7 cellular contexts compared by ENCODE assay signal in genomic region chr7:101245147-101245668, GRCh38. TPM values are rescaled to one million over a fixed set of nuclear protein-coding genes. Genes with fewer than 3 reads are reported as not detected.
A peak's percentile ranks its signal among the peaks of the same experiment; 100 is the strongest.
DNase-seq lines count a peak whose midpoint lies in the region; ATAC-seq and TF ChIP-seq lines count a peak whose summit lies in the region.

No MANE protein-coding gene starts in this region.

- H3K4me3 Mint-ChIP-seq in stimulated activated naive B cell treated with anti-CD40 and anti-IgM and Interleukin-4, amounts not matched to agents 10 μg/mL and 1 μg/mL and 100 μg/mL, for 72 hours, result peak overlapping the region; percentile 92 to 99

- H3K9me3 ChIP-seq in HEK293 (ENCODE audit: control insufficient read depth, insufficient read depth, low read depth, low read length) (no peaks in the 10 kb centered on the region), right cardiac atrium (ENCODE audit: control insufficient read depth, low read length) (no peaks in the 10 kb centered on the region)

- intact Hi-C loops in right cardiac atrium (cut with DNase I), result no loop called here

- no peaks in the 10 kb centered on the region for H3K27me3 ChIP-seq in right cardiac atrium (ENCODE audit: control insufficient read depth, insufficient read depth)

- in situ Hi-C loops in KBM-7 (cut with MboI; ENCODE audit: low pct_unique_long_range_greater_than_20kb, low sequenced_read_pairs), result no loop called here

- ATAC-seq in right cardiac atrium, result no peak
- ATAC-seq in stimulated activated naive B cell treated with anti-CD40 and anti-IgM and Interleukin-4, amounts not matched to agents 10 μg/mL and 1 μg/mL and 100 μg/mL, for 72 hours (replicated peaks), result no peak
- no peak for ATAC-seq in HG02642 (IDR thresholded peaks at IDR 0.05; ENCODE audit: poor library complexity, unreplicated experiment)

- peaks cover 28 to 58% of the 10 kb centered on the region in 2 donors for H3K4me1 Mint-ChIP-seq in stimulated activated naive B cell treated with anti-CD40 and anti-IgM and Interleukin-4, amounts not matched to agents 10 μg/mL and 1 μg/mL and 100 μg/mL, for 72 hours

- no peak for TF ChIP-seq CTCF in HEK293 (tag by site-specific recombination; IDR thresholded peaks at IDR 0.05)

- no peaks in the 10 kb centered on the region for H3K27me3 Mint-ChIP-seq in stimulated activated naive B cell treated with anti-CD40 and anti-IgM and Interleukin-4, amounts not matched to agents 10 μg/mL and 1 μg/mL and 100 μg/mL, for 72 hours

- H3K4me1 ChIP-seq in HEK293 (ENCODE audit: control insufficient read depth, insufficient read depth, low read length) (peaks cover 2% of the 10 kb centered on the region; the same call in 1 of the 2 replicates), right cardiac atrium (ENCODE audit: control insufficient read depth, insufficient read depth, low read length) (no peaks in the 10 kb centered on the region)

- CTCF ChIA-PET in HEK293 (lab: Yijun Ruan, JAX), result interaction anchor here (0.6 to 3.9 kb wide), 11 partner anchors 9 to 1036 kb away, joined by 3 to 40 read pairs (median 13); partner anchors contain the start of genes PLOD3, TRIM56 and ZNHIT1

- POLR2A ChIA-PET in HEK293 (lab: Yijun Ruan, JAX), result interaction anchor here (1.9 to 3.3 kb wide), 3 partner anchors 28 to 101 kb away, joined by 6 to 23 read pairs (median 8); partner anchors contain the start of genes PLOD3 and ZNHIT1

- peaks cover 0 to 26% of the 10 kb centered on the region in 2 experiments; a peak in 2 of 3 replicates for H3K36me3 ChIP-seq in HEK293 (ENCODE audit: control insufficient read depth in 2 of 2, insufficient read depth in 1 of 2, low read length in 2 of 2)

- H3K27ac ChIP-seq in HEK293 (ENCODE audit: extremely low read depth, low read depth, low read length) (peak overlapping the region; percentile 53; the same call in 1 of the 2 replicates), right cardiac atrium (ENCODE audit: low read length) (peak overlapping the region; percentile 54)

- WGBS in right cardiac atrium, result 28% methylated on average over 32 of the region's 32 CpGs

- H3K36me3 Mint-ChIP-seq in stimulated activated naive B cell treated with anti-CD40 and anti-IgM and Interleukin-4, amounts not matched to agents 10 μg/mL and 1 μg/mL and 100 μg/mL, for 72 hours, result peaks cover 25 to 37% of the 10 kb centered on the region in 2 donors

- DNase-seq in T-helper 9 cell (peak; percentile 6), right cardiac atrium (peak in 1 of 3 donors; percentile 23), SW480 (ENCODE audit: low spot score) (no peak), KBM-7 (no peak)
- DNase-seq in stimulated activated naive B cell treated with anti-CD40 and anti-IgM and Interleukin-4, amounts not matched to agents 10 μg/mL and 1 μg/mL and 100 μg/mL, for 72 hours, result no peak

- peak overlapping the region; percentile 98 for H3K27ac Mint-ChIP-seq in stimulated activated naive B cell treated with anti-CD40 and anti-IgM and Interleukin-4, amounts not matched to agents 10 μg/mL and 1 μg/mL and 100 μg/mL, for 72 hours

- H3K4me3 ChIP-seq in HEK293 (ENCODE audit: low read depth, low read length) (peak overlapping the region; percentile 73), right cardiac atrium (ENCODE audit: low read length) (peak overlapping the region; percentile 73)

- no peaks in the 10 kb centered on the region for H3K9me3 Mint-ChIP-seq in stimulated activated naive B cell treated with anti-CD40 and anti-IgM and Interleukin-4, amounts not matched to agents 10 μg/mL and 1 μg/mL and 100 μg/mL, for 72 hours

TF ChIP-seq in HEK293, 187 proteins besides CTCF, POLR2A, EP300 and RAD21 (continues in another document):
- TF ChIP-seq ZBTB48 (tag by site-specific recombination; IDR thresholded peaks at IDR 0.05), result peak; percentile 85
- TF ChIP-seq ZNF169 (tag by site-specific recombination; IDR thresholded peaks at IDR 0.05), result no peak
- TF ChIP-seq ZIC2 (tag by site-specific recombination; IDR thresholded peaks at IDR 0.05), result 0 out of 2 replicates have a peak, but pooled peaks have one; percentile 18
- TF ChIP-seq ZFP41 (tag by site-specific recombination; IDR thresholded peaks at IDR 0.05; ENCODE audit: borderline replicate concordance), result no peak
- peak; percentile 80 for TF ChIP-seq GLIS2 (tag by site-specific recombination; IDR thresholded peaks at IDR 0.05)
- TF ChIP-seq, protein P1, sequence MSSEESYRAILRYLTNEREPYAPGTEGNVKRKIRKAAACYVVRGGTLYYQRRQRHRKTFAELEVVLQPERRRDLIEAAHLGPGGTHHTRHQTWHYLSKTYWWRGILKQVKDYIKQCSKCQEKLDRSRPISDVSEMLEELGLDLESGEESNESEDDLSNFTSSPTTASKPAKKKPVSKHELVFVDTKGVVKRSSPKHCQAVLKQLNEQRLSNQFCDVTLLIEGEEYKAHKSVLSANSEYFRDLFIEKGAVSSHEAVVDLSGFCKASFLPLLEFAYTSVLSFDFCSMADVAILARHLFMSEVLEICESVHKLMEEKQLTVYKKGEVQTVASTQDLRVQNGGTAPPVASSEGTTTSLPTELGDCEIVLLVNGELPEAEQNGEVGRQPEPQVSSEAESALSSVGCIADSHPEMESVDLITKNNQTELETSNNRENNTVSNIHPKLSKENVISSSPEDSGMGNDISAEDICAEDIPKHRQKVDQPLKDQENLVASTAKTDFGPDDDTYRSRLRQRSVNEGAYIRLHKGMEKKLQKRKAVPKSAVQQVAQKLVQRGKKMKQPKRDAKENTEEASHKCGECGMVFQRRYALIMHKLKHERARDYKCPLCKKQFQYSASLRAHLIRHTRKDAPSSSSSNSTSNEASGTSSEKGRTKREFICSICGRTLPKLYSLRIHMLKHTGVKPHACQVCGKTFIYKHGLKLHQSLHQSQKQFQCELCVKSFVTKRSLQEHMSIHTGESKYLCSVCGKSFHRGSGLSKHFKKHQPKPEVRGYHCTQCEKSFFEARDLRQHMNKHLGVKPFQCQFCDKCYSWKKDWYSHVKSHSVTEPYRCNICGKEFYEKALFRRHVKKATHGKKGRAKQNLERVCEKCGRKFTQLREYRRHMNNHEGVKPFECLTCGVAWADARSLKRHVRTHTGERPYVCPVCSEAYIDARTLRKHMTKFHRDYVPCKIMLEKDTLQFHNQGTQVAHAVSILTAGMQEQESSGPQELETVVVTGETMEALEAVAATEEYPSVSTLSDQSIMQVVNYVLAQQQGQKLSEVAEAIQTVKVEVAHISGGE (tag by site-specific recombination; conservative IDR thresholded peaks at IDR 0.05; ENCODE audit: low read depth), result no peak; the same call in 1 of the 2 replicates
- TF ChIP-seq ZNF335 (tag by site-specific recombination; conservative IDR thresholded peaks at IDR 0.05), result peak; percentile 91
- TF ChIP-seq, protein P2, sequence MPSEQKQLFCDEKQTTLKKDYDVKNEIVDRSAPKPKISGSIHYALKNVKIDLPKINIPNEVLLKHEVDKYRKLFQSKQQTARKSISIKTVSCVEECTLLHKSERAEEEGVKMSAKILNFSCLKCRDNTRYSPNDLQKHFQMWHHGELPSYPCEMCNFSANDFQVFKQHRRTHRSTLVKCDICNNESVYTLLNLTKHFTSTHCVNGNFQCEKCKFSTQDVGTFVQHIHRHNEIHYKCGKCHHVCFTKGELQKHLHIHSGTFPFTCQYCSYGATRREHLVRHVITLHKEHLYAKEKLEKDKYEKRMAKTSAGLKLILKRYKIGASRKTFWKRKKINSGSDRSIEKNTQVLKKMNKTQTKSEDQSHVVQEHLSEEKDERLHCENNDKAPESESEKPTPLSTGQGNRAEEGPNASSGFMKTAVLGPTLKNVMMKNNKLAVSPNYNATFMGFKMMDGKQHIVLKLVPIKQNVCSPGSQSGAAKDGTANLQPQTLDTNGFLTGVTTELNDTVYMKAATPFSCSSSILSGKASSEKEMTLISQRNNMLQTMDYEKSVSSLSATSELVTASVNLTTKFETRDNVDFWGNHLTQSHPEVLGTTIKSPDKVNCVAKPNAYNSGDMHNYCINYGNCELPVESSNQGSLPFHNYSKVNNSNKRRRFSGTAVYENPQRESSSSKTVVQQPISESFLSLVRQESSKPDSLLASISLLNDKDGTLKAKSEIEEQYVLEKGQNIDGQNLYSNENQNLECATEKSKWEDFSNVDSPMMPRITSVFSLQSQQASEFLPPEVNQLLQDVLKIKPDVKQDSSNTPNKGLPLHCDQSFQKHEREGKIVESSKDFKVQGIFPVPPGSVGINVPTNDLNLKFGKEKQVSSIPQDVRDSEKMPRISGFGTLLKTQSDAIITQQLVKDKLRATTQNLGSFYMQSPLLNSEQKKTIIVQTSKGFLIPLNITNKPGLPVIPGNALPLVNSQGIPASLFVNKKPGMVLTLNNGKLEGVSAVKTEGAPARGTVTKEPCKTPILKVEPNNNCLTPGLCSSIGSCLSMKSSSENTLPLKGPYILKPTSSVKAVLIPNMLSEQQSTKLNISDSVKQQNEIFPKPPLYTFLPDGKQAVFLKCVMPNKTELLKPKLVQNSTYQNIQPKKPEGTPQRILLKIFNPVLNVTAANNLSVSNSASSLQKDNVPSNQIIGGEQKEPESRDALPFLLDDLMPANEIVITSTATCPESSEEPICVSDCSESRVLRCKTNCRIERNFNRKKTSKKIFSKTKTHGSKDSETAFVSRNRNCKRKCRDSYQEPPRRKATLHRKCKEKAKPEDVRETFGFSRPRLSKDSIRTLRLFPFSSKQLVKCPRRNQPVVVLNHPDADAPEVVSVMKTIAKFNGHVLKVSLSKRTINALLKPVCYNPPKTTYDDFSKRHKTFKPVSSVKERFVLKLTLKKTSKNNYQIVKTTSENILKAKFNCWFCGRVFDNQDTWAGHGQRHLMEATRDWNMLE (tag by site-specific recombination; conservative IDR thresholded peaks at IDR 0.05; ENCODE audit: low read depth), result 0 out of 2 replicates have a peak, but pooled peaks have one; percentile 23
- no peak for TF ChIP-seq WT1 (tag by site-specific recombination; IDR thresholded peaks at IDR 0.05)
- no peak for TF ChIP-seq ZNF248 (tag by site-specific recombination; IDR thresholded peaks at IDR 0.05)

RNA-seq across cellular contexts. Expression of gene FIS1, which starts 0.3 kb away (rescaled TPM):
- total RNA-seq in right cardiac atrium, result 100 to 1,000 TPM; 245 to 315 (median 279) TPM
- polyA plus RNA-seq in right cardiac atrium, result 297 TPM

RNA-seq across cellular contexts. Expression of gene CLDN15, which starts 7.6 kb away (rescaled TPM):
- 1 to 10 TPM; 2.4 to 3.4 (median 3.0) TPM for total RNA-seq in right cardiac atrium
- 4.2 TPM for polyA plus RNA-seq in right cardiac atrium

RNA-seq across cellular contexts. Expression of gene ZNHIT1, which starts 27.2 kb away (rescaled TPM):
- 10 to 100 TPM; 51.5 to 62.8 (median 55.5) TPM for total RNA-seq in right cardiac atrium
- 108 TPM for polyA plus RNA-seq in right cardiac atrium

RNA-seq across cellular contexts. Expression of gene PLOD3, which starts 27.8 kb away (rescaled TPM):
- total RNA-seq in right cardiac atrium, result 10 to 100 TPM; 34.8 to 52.8 (median 44.0) TPM
- polyA plus RNA-seq in right cardiac atrium, result 31.2 TPM

RNA-seq across cellular contexts. Expression of gene MOGAT3, which starts 44.4 kb away (rescaled TPM):
- total RNA-seq in right cardiac atrium, result not detected
- not detected for polyA plus RNA-seq in right cardiac atrium
